Comparison of ENCODE assay signal across 8 cellular contexts in genomic region chr4:119559044-119559647, GRCh38.
DNase-seq lines count a peak whose midpoint lies in the region; ATAC-seq and TF ChIP-seq lines count a peak whose summit lies in the region.

No MANE protein-coding gene starts in this region.

- in situ Hi-C loops in astrocyte of the cerebellum (cut with HindIII; ENCODE audit: low sequenced_read_pairs): no loop called here

- peak; percentile 13 for DNase-seq in GM04503 (ENCODE audit: low read depth)
- DNase-seq in LoVo (ENCODE audit: low spot score): peak; percentile 58
- DNase-seq in astrocyte of the cerebellum (ENCODE audit: low read depth): peak; percentile 57
- peak; percentile 71 for DNase-seq in left kidney (ENCODE audit: low read depth, low spot score)
- no peak for DNase-seq in activated gamma-delta T cell (lab: John Stamatoyannopoulos, UW)
- no peak for DNase-seq in stimulated activated CD4-positive, alpha-beta T cell treated with anti-CD3 and anti-CD28 coated beads, Interleukin-4, amount 100 ng/mL, for 4 hours

- no peak overlapping the region for H3K4me3 ChIP-seq in astrocyte of the cerebellum (ENCODE audit: low read depth, low read length)

- ATAC-seq in HG03439 (IDR thresholded peaks at IDR 0.05; ENCODE audit: unreplicated experiment): no peak
- no peak for ATAC-seq in GM18873 (IDR thresholded peaks at IDR 0.05; ENCODE audit: low FRiP score, unreplicated experiment)

- peak; percentile 30 for TF ChIP-seq CTCF in astrocyte of the cerebellum (IDR thresholded peaks at IDR 0.05; ENCODE audit: low read depth, low read length, missing control alignments)

Comparison
In these comparisons a context has a peak if more than half of its experiments do, and no peak if none do; other contexts are left out.
1. DNase-seq: peak in GM04503 (single experiment), LoVo (single experiment), astrocyte of the cerebellum (single experiment) and left kidney (single experiment); none in activated gamma-delta T cell (single experiment) and stimulated activated CD4-positive, alpha-beta T cell treated with anti-CD3 and anti-CD28 coated beads, Interleukin-4, amount 100 ng/mL, for 4 hours (0 of 2).